In genomic region chr9:98056403-98057094, GRCh38 we compare ENCODE assay signal across 8 cellular contexts. TPM values are rescaled to one million over a fixed set of nuclear protein-coding genes. Genes with fewer than 3 reads are reported as not detected.
A peak's percentile ranks its signal among the peaks of the same experiment; 100 is the strongest.
DNase-seq lines count a peak whose midpoint lies in the region; ATAC-seq and TF ChIP-seq lines count a peak whose summit lies in the region.

A gene with protein sequence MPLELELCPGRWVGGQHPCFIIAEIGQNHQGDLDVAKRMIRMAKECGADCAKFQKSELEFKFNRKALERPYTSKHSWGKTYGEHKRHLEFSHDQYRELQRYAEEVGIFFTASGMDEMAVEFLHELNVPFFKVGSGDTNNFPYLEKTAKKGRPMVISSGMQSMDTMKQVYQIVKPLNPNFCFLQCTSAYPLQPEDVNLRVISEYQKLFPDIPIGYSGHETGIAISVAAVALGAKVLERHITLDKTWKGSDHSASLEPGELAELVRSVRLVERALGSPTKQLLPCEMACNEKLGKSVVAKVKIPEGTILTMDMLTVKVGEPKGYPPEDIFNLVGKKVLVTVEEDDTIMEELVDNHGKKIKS (plus strand): TSS chr9:98056732. CDS start chr9:98056809, 77 bp downstream.

- peak within 1 kb of the TSS; percentile 85 for H3K4me2 ChIP-seq in BLaER1

- H3K36me3 ChIP-seq in BLaER1 (peaks cover 15% of the 10 kb centered on the region), colonic mucosa (peaks cover 6% of the 10 kb centered on the region)

- no peaks in the 10 kb centered on the region for H3K27me3 Mint-ChIP-seq in activated CD4-positive, alpha-beta T cell treated with anti-CD3 and anti-CD28 coated beads, Interleukin-2, amount 10 ng/mL, durations not matched to agents 24 days and 14 days

- H3K36me3 Mint-ChIP-seq in activated CD4-positive, alpha-beta T cell treated with anti-CD3 and anti-CD28 coated beads, Interleukin-2, amount 10 ng/mL, durations not matched to agents 24 days and 14 days (ENCODE audit: low read depth) = peaks cover 23% of the 10 kb centered on the region

- H3K27me3 ChIP-seq in BLaER1 (no peaks in the 10 kb centered on the region), colonic mucosa (no peaks in the 10 kb centered on the region), layer of hippocampus (ENCODE audit: control insufficient read depth, insufficient read depth, low read length) (no peaks in the 10 kb centered on the region)

- no peaks in the 10 kb centered on the region; the same call in 1 of the 2 replicates for H4K20me1 ChIP-seq in BLaER1

- H3K27ac ChIP-seq in BLaER1 (peak within 1 kb of the TSS; percentile 73), colonic mucosa (peak within 1 kb of the TSS; percentile 89), layer of hippocampus (ENCODE audit: low read depth, low read length) (peak within 1 kb of the TSS; percentile 80)

- ATAC-seq in GM19324 (IDR thresholded peaks at IDR 0.05; ENCODE audit: low FRiP score, unreplicated experiment) = peak; percentile 96
- peak; percentile 93 for ATAC-seq in HG03460 (IDR thresholded peaks at IDR 0.05; ENCODE audit: unreplicated experiment)

- peak within 1 kb of the TSS; percentile 97 for H3K27ac Mint-ChIP-seq in activated CD4-positive, alpha-beta T cell treated with anti-CD3 and anti-CD28 coated beads, Interleukin-2, amount 10 ng/mL, durations not matched to agents 24 days and 14 days

- H3K4me1 Mint-ChIP-seq in activated CD4-positive, alpha-beta T cell treated with anti-CD3 and anti-CD28 coated beads, Interleukin-2, amount 10 ng/mL, durations not matched to agents 24 days and 14 days = peaks cover 33% of the 10 kb centered on the region

- no peaks in the 10 kb centered on the region for H3K9me3 Mint-ChIP-seq in activated CD4-positive, alpha-beta T cell treated with anti-CD3 and anti-CD28 coated beads, Interleukin-2, amount 10 ng/mL, durations not matched to agents 24 days and 14 days

- peak within 1 kb of the TSS; percentile 85 for H3K4me3 ChIP-seq in BLaER1
- peak within 1 kb of the TSS; percentile 68 for H3K4me3 ChIP-seq in colonic mucosa

- H3K9ac ChIP-seq in BLaER1 = peak within 1 kb of the TSS; percentile 81
- H3K9ac ChIP-seq in colonic mucosa (ENCODE audit: low read depth in 2 of 2, low read length in 2 of 2) = peak within 1 kb of the TSS; percentile 93 to 99

- peaks cover 20% of the 10 kb centered on the region for H3K4me1 ChIP-seq in BLaER1
- H3K4me1 ChIP-seq in colonic mucosa = no peaks in the 10 kb centered on the region

- peak within 1 kb of the TSS; percentile 93 for H3K4me3 Mint-ChIP-seq in activated CD4-positive, alpha-beta T cell treated with anti-CD3 and anti-CD28 coated beads, Interleukin-2, amount 10 ng/mL, durations not matched to agents 24 days and 14 days

- intact Hi-C loops in activated CD4-positive, alpha-beta T cell treated with anti-CD3 and anti-CD28 coated beads, Interleukin-2, amount 10 ng/mL, durations not matched to agents 24 days and 14 days (cut with micrococcal nuclease) = loop anchor here (1.0 to 5.0 kb wide), 6 partner anchors 11 to 200 kb away; partner anchors contain the start of genes ANP32B, CORO2A and TRMO
- intact Hi-C loops in colonic mucosa (cut with DNase I) = no loop called here

- H3K9me3 ChIP-seq in BLaER1 (no peaks in the 10 kb centered on the region), colonic mucosa (no peaks in the 10 kb centered on the region)

- TF ChIP-seq CTCF in colonic mucosa (IDR thresholded peaks at IDR 0.05) = no peak

- DNase-seq in NCI-H526 treated with DMSO at 0.1 percent for 48 hours (lab: John Stamatoyannopoulos, UW) = peak; percentile 70
- peak; percentile 98 for DNase-seq in activated CD4-positive, alpha-beta T cell treated with anti-CD3 and anti-CD28 coated beads, Interleukin-2, amount 10 ng/mL, durations not matched to agents 24 days and 14 days
- peak; percentile 96 for DNase-seq in colonic mucosa
- DNase-seq in stimulated activated CD4-positive, alpha-beta T cell treated with anti-CD3 and anti-CD28 coated beads, Interleukin-1b, Interleukin-23, amount 100 ng/mL, for 24 hours (ENCODE audit: low read depth in 4 of 4, low spot score in 1 of 4) = peak; percentile 80 to 93 (median 86)

RNA-seq across cellular contexts. Expression of the gene that starts here (rescaled TPM):
- total RNA-seq in activated CD4-positive, alpha-beta T cell treated with anti-CD3 and anti-CD28 coated beads, Interleukin-2, amount 10 ng/mL, durations not matched to agents 24 days and 14 days = 54.0 and 57.1 TPM in 2 replicates
- 100 to 1,000 TPM; 223 to 254 TPM for total RNA-seq in colonic mucosa

Comparison
In these comparisons a context has a peak if more than half of its experiments do, and no peak if none do; other contexts are left out.
1. Peak in every context shown above with its lines: DNase-seq, ATAC-seq, H3K4me3 ChIP-seq and H3K27ac ChIP-seq.